Comparison of ENCODE assay signal across 10 cellular contexts in the genomic region with DNA sequence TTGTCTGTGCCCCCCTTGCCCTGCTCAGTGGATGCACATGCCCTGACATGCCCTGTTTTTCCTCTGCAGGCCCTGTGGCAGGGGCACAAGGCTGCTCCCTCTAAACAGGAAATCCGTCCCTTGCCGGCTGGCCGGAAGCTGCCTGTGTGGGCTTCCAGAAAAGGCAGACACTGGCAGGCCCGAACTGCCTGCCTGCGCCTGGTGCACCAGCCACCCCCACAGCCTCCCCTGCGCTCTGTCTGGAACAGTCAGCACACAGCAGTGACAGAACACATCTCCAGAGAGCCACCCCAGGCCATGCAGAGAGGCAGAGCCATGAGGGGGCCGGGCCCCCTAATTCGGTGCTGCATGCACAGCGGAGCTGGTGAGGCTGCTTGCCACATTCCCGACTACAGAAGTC. TPM values are rescaled to one million over a fixed set of nuclear protein-coding genes. Genes with fewer than 3 reads are reported as not detected.
DNase-seq lines count a peak whose midpoint lies in the region; ATAC-seq and TF ChIP-seq lines count a peak whose summit lies in the region.
"Had no signal": no experiment of that assay in that cellular context is flagged by ENCODE, and none has a peak within 500 bp of the region (broad histone marks: within the 10 kb centered on the region; RNA-seq: fewer than 3 reads in every experiment).

No MANE protein-coding gene starts in this region.

- TF ChIP-seq CTCF in glutamatergic neuron (IDR thresholded peaks at IDR 0.05; ENCODE audit: partially characterized antibody, unreplicated experiment) = no peak

- no peaks in the 10 kb centered on the region for H3K36me3 Mint-ChIP-seq in glutamatergic neuron (ENCODE audit: unreplicated experiment)

- H3K4me3 Mint-ChIP-seq in glutamatergic neuron (ENCODE audit: unreplicated experiment) = no peak overlapping the region

- peak; percentile 47 for ATAC-seq in HG03354 (IDR thresholded peaks at IDR 0.05; ENCODE audit: poor library complexity, severe bottlenecking, unreplicated experiment)
- no peak for ATAC-seq in HG02870 (IDR thresholded peaks at IDR 0.05; ENCODE audit: unreplicated experiment)
- no peak for ATAC-seq in HG02970 (IDR thresholded peaks at IDR 0.05; ENCODE audit: low FRiP score, unreplicated experiment)

- no peaks in the 10 kb centered on the region for H3K27me3 Mint-ChIP-seq in glutamatergic neuron (ENCODE audit: unreplicated experiment)

- no peak overlapping the region for H3K27ac Mint-ChIP-seq in glutamatergic neuron (ENCODE audit: unreplicated experiment)

- H3K9me3 Mint-ChIP-seq in glutamatergic neuron (ENCODE audit: unreplicated experiment) = no peaks in the 10 kb centered on the region

- DNase-seq in activated T-cell treated with anti-CD3 and anti-CD28 coated beads for 4 hours = peak; percentile 5
- peak; percentile 22 for DNase-seq in glutamatergic neuron
- DNase-seq in stimulated activated CD4-positive, alpha-beta T cell treated with anti-CD3 and anti-CD28 coated beads, Interleukin-15, amount 100 ng/mL, for 48 hours (ENCODE audit: low read depth in 2 of 2) = peak; percentile 5 to 20
- no peak for DNase-seq in cerebellar cortex (ENCODE audit: low spot score)
- no peak for DNase-seq in germinal center (ENCODE audit: low spot score)
- DNase-seq: NCI-H187 treated with DMSO at 0.1 percent for 48 hours, T-helper 9 cell had no signal

- peaks cover 4% of the 10 kb centered on the region for H3K4me1 Mint-ChIP-seq in glutamatergic neuron (ENCODE audit: low read depth, unreplicated experiment)

RNA-seq across cellular contexts. Expression of a gene that starts 33.5 kb away (rescaled TPM):
- not detected for total RNA-seq in glutamatergic neuron (ENCODE audit: unreplicated experiment)

Comparison
In these comparisons a context has a peak if more than half of its experiments do, and no peak if none do; other contexts are left out.
1. DNase-seq: peak in activated T-cell treated with anti-CD3 and anti-CD28 coated beads for 4 hours (single experiment), glutamatergic neuron (single experiment) and stimulated activated CD4-positive, alpha-beta T cell treated with anti-CD3 and anti-CD28 coated beads, Interleukin-15, amount 100 ng/mL, for 48 hours (2 of 2); none in cerebellar cortex (single experiment) and germinal center (single experiment).